10 cellular contexts compared by ENCODE assay signal in genomic region chr10:68001000-68001399, GRCh38.
"Had no signal": no experiment of that assay in that cellular context is flagged by ENCODE, and none has a peak within 500 bp of the region (broad histone marks: within the 10 kb centered on the region; RNA-seq: fewer than 3 reads in every experiment).

No MANE protein-coding gene starts in this region.

- H3K4me3 ChIP-seq: GM23248, GM23338, HAP-1 had no signal

- H3K9me3 ChIP-seq: HAP-1 had no signal

- ATAC-seq: GM23338, HCT116 had no signal

- DNase-seq: GM23248, GOT3, H7, H9, HCEC 1CT, HFFc6 had no signal

- FAIRE-seq: H1 had no signal

- H3K4me3 Mint-ChIP-seq: GM23338, H9, HFFc6 had no signal

- H3K9me3 Mint-ChIP-seq: GM23338, H9, HFFc6 had no signal

- H3K27ac Mint-ChIP-seq: GM23338, H9, HFFc6 had no signal

- H3K4me1 Mint-ChIP-seq: GM23338 had no signal
